In the genomic region with DNA sequence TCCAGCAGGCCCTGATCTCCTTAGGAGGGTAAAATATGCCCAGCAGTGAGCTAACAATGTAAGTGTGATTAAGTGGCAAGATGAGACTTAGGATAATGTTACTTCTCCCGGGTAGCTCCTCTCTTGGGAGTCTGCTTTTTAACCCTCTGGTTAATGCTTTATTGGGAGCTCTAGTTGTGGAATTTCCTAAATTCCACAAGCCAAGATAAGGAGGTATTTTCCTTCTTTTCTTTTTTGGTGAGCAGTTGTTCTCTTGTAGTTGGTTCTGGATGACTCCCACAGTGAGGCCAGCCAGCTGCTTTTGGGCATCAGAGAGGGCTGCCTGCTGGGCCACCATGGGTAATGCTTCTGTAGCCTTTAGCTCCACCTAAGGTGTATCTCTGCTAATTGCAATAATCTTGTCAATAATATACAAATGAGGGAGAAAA, we compare ENCODE assay signal across 8 cellular contexts. TPM values are rescaled to one million over a fixed set of nuclear protein-coding genes. Genes with fewer than 3 reads are reported as not detected.
A peak's percentile ranks its signal among the peaks of the same experiment; 100 is the strongest.
DNase-seq lines count a peak whose midpoint lies in the region; ATAC-seq and TF ChIP-seq lines count a peak whose summit lies in the region.

No MANE protein-coding gene starts in this region.

- peaks cover 8% of the 10 kb centered on the region for H3K27me3 Mint-ChIP-seq in T-helper 17 cell

- H3K36me3 Mint-ChIP-seq in T-helper 17 cell (ENCODE audit: low read depth) = no peaks in the 10 kb centered on the region

- no peaks in the 10 kb centered on the region for H3K36me3 ChIP-seq in ovary

- no peak overlapping the region for H3K27ac Mint-ChIP-seq in T-helper 17 cell

- no peak overlapping the region for H3K27ac ChIP-seq in ovary

- intact Hi-C loops in ovary (cut with DNase I) = loop anchor here in 1 of 4 donors (5.0 kb wide), 1 partner anchor 123 kb away; no protein-coding TSS in a partner anchor

- DNase-seq in EH (ENCODE audit: low read depth) (peak; percentile 54), T-helper 17 cell (no peak), kidney tubule cell (ENCODE audit: low spot score) (peak; percentile 29), ovary (no peak), HPDE6-E6E7 (ENCODE audit: extremely low spot score) (no peak)
- DNase-seq in effector CD4-positive, alpha-beta T cell = no peak

- no peak for TF ChIP-seq POLR2A in ovary (IDR thresholded peaks at IDR 0.05)

- no peak overlapping the region for H3K4me3 Mint-ChIP-seq in T-helper 17 cell

- peaks cover 1% of the 10 kb centered on the region for H3K4me1 ChIP-seq in ovary (ENCODE audit: insufficient read depth)

- peaks cover 4% of the 10 kb centered on the region for H3K4me1 Mint-ChIP-seq in T-helper 17 cell

- H3K9me3 ChIP-seq in T-helper 17 cell (ENCODE audit: control insufficient read depth, low read length, poor library complexity, severe bottlenecking) = no peaks in the 10 kb centered on the region
- no peaks in the 10 kb centered on the region for H3K9me3 ChIP-seq in ovary

- H3K4me3 ChIP-seq in ovary = no peak overlapping the region

- ATAC-seq in HG03159 (IDR thresholded peaks at IDR 0.05; ENCODE audit: unreplicated experiment) = peak; percentile 61
- ATAC-seq in T-helper 17 cell = peak; percentile 67
- no peak for ATAC-seq in HG03135 (IDR thresholded peaks at IDR 0.05; ENCODE audit: unreplicated experiment)

- TF ChIP-seq EP300 in ovary (IDR thresholded peaks at IDR 0.05) = no peak

- 0 to 11% (median 3%) methylated on average over 1 of the region's 1 CpG for WGBS in ovary, 3 donors

- TF ChIP-seq CTCF in ovary (IDR thresholded peaks at IDR 0.05) = no peak

- no peaks in the 10 kb centered on the region for H3K27me3 ChIP-seq in ovary

RNA-seq across cellular contexts. Expression of gene C1orf52, which starts 19.3 kb away (rescaled TPM):
- 10 to 100 TPM; 51.5 to 51.7 TPM for total RNA-seq in T-helper 17 cell
- total RNA-seq in ovary = 10 to 100 TPM; 10.7 to 24.6 (median 18.8) TPM
- polyA plus RNA-seq in ovary = 10 to 100 TPM; 20.1 to 23.9 TPM

RNA-seq across cellular contexts. Expression of gene BCL10, which starts 36.2 kb away (rescaled TPM):
- total RNA-seq in T-helper 17 cell (10 to 100 TPM; 49.8 to 51.9 TPM), ovary (10 to 100 TPM; 12.8 to 23.6 (median 18.5) TPM)
- polyA plus RNA-seq in ovary = 10 to 100 TPM in 1 of 2 donors, 1 to 10 TPM in 1; 8.1 to 13.6 TPM

RNA-seq across cellular contexts. Expression of gene SYDE2, which starts 39.4 kb away (rescaled TPM):
- 1 to 10 TPM; 2.7 to 2.8 TPM for total RNA-seq in T-helper 17 cell
- total RNA-seq in ovary = 10 to 100 TPM in 2 of 7 donors, 1 to 10 TPM in 5; 6.7 to 12.3 (median 7.8) TPM
- polyA plus RNA-seq in ovary = 1 to 10 TPM; 1.2 to 2.3 TPM

Comparison
In these comparisons a context has a peak if more than half of its experiments do, and no peak if none do; other contexts are left out.
1. DNase-seq: peak in EH (single experiment) and kidney tubule cell (single experiment); none in T-helper 17 cell (0 of 3), ovary (0 of 5), HPDE6-E6E7 (single experiment) and effector CD4-positive, alpha-beta T cell (single experiment).